Comparison of ENCODE assay signal across 22 cellular contexts in genomic region chr13:32955881-32956594, GRCh38.
"Had no signal": no experiment of that assay in that cellular context is flagged by ENCODE, and none has a peak within 500 bp of the region (broad histone marks: within the 10 kb centered on the region; RNA-seq: fewer than 3 reads in every experiment).

No MANE protein-coding gene starts in this region.

- H3K4me3 Mint-ChIP-seq: activated CD4-positive, alpha-beta T cell treated with anti-CD3 and anti-CD28 coated beads, Interleukin-2, amount 10 ng/mL, durations not matched to agents 24 days and 14 days; activated CD8-positive, alpha-beta T cell treated with anti-CD3 and anti-CD28 coated beads, Interleukin-2, amount 10 ng/mL, durations not matched to agents 7 days and 5 days; central memory CD8-positive, alpha-beta T cell; endodermal cell; mesothelial cell of epicardium; nephron progenitor cell; stimulated activated naive CD8-positive, alpha-beta T cell treated with anti-CD3 and anti-CD28 coated beads, Interleukin-15, Interleukin-2, amounts not matched to agents 100 ng/mL and 50 ng/mL, for 24 hours; T-cell had no signal

- DNase-seq: activated CD4-positive, alpha-beta T cell treated with anti-CD3 and anti-CD28 coated beads, Interleukin-2, amount 10 ng/mL, durations not matched to agents 24 days and 14 days; activated CD8-positive, alpha-beta T cell treated with anti-CD3 and anti-CD28 coated beads, Interleukin-2, amount 10 ng/mL, durations not matched to agents 7 days and 5 days; activated effector memory CD4-positive, alpha-beta T cell treated with Interleukin-2 at 50 U/mL for 16 hours; activated naive CD4-positive, alpha-beta T cell treated with anti-CD3 and anti-CD28 coated beads, Interleukin-2, amount 50 U/mL, for 16 hours; activated T-cell treated with anti-CD3 and anti-CD28 coated beads, Interleukin-2, amount 50 U/mL, for 48 hours; colonic mucosa; endodermal cell; heart left ventricle; nephron progenitor cell; occipital lobe; T-cell; T-helper 9 cell; uterus had no signal

- H3K27ac ChIP-seq: ascending aorta, colonic mucosa, epithelial cell of prostate, gastrocnemius medialis, heart left ventricle, skin epidermis, tibial nerve, uterus had no signal

- H3K4me1 ChIP-seq: ascending aorta, colonic mucosa, gastrocnemius medialis, heart left ventricle, uterus had no signal

- H3K36me3 ChIP-seq: ascending aorta, colonic mucosa, gastrocnemius medialis, heart left ventricle, tibial nerve, uterus had no signal

- H3K9me3 Mint-ChIP-seq: activated CD4-positive, alpha-beta T cell treated with anti-CD3 and anti-CD28 coated beads, Interleukin-2, amount 10 ng/mL, durations not matched to agents 24 days and 14 days; central memory CD8-positive, alpha-beta T cell; endodermal cell; mesothelial cell of epicardium; stimulated activated naive CD8-positive, alpha-beta T cell treated with anti-CD3 and anti-CD28 coated beads, Interleukin-15, Interleukin-2, amounts not matched to agents 100 ng/mL and 50 ng/mL, for 24 hours; T-cell had no signal

- H3K27ac Mint-ChIP-seq: activated CD4-positive, alpha-beta T cell treated with anti-CD3 and anti-CD28 coated beads, Interleukin-2, amount 10 ng/mL, durations not matched to agents 24 days and 14 days; activated CD8-positive, alpha-beta T cell treated with anti-CD3 and anti-CD28 coated beads, Interleukin-2, amount 10 ng/mL, durations not matched to agents 7 days and 5 days; endodermal cell; mesothelial cell of epicardium; nephron progenitor cell; stimulated activated naive CD8-positive, alpha-beta T cell treated with anti-CD3 and anti-CD28 coated beads, Interleukin-15, Interleukin-2, amounts not matched to agents 100 ng/mL and 50 ng/mL, for 24 hours; T-cell had no signal

- H3K27me3 Mint-ChIP-seq: stimulated activated naive CD8-positive, alpha-beta T cell treated with anti-CD3 and anti-CD28 coated beads, Interleukin-15, Interleukin-2, amounts not matched to agents 100 ng/mL and 50 ng/mL, for 24 hours had no signal

- H3K4me1 Mint-ChIP-seq: activated CD4-positive, alpha-beta T cell treated with anti-CD3 and anti-CD28 coated beads, Interleukin-2, amount 10 ng/mL, durations not matched to agents 24 days and 14 days; central memory CD8-positive, alpha-beta T cell; mesothelial cell of epicardium had no signal

- H3K4me3 ChIP-seq: ascending aorta, colonic mucosa, gastrocnemius medialis, heart left ventricle, lung, skin epidermis, tibial nerve, uterus had no signal

- H3K36me3 Mint-ChIP-seq: mesothelial cell of epicardium, T-cell had no signal

- H3K9me3 ChIP-seq: ascending aorta, colonic mucosa, gastrocnemius medialis, heart left ventricle, tibial nerve, uterus had no signal

- ATAC-seq: activated CD8-positive, alpha-beta T cell treated with anti-CD3 and anti-CD28 coated beads, Interleukin-2, amount 10 ng/mL, durations not matched to agents 7 days and 5 days; heart left ventricle; T-cell had no signal

- H3K27me3 ChIP-seq: ascending aorta, colonic mucosa, gastrocnemius medialis, heart left ventricle, tibial nerve, uterus had no signal
